Comparison of ENCODE assay signal across 11 cellular contexts in genomic region chr3:136817448-136817847, GRCh38. TPM values are rescaled to one million over a fixed set of nuclear protein-coding genes. Genes with fewer than 3 reads are reported as not detected.
DNase-seq lines count a peak whose midpoint lies in the region; ATAC-seq, FAIRE-seq and TF ChIP-seq lines count a peak whose summit lies in the region.
"Had no signal": no experiment of that assay in that cellular context is flagged by ENCODE, and none has a peak within 500 bp of the region (broad histone marks: within the 10 kb centered on the region; RNA-seq: fewer than 3 reads in every experiment).

No MANE protein-coding gene starts in this region.

- TF ChIP-seq EP300 in A549 (IDR thresholded peaks at IDR 0.05) = no peak

- no peak overlapping the region for H3K4ac ChIP-seq in mesenchymal stem cell (ENCODE audit: low read depth in 1 of 2, low read length in 2 of 2)

- H3K14ac ChIP-seq in mesenchymal stem cell (ENCODE audit: low read length in 2 of 2) = no peak overlapping the region

- POLR2A ChIA-PET in A549 (lab: Yijun Ruan, JAX) = interaction anchor here (1.5 kb wide), 1 partner anchor 65 kb away, joined by 3 read pairs; the partner anchor contains the start of gene STAG1

- DNase-seq in A549 (ENCODE audit: low read depth in 1 of 2, low spot score in 1 of 2) (no peak), GM23248 (peak; percentile 49), bronchial epithelial cell (ENCODE audit: low read depth) (peak; percentile 35), mesenchymal stem cell (peak; percentile 80), NCI-H226 (no peak), HuH-7 (ENCODE audit: low spot score) (no peak)
- DNase-seq in activated CD8-positive, alpha-beta memory T cell treated with anti-CD3 and anti-CD28 coated beads, Interleukin-2, amount 50 U/mL, for 48 hours = no peak
- DNase-seq: NCI-H2081 treated with DMSO at 0.1 percent for 48 hours had no signal

- H3K27me3 ChIP-seq in GM23248 (replicated peaks; ENCODE audit: insufficient read depth) = no peaks in the 10 kb centered on the region
- H3K27me3 ChIP-seq in bronchial epithelial cell (ENCODE audit: control insufficient read depth, insufficient read depth, low read length) = no peaks in the 10 kb centered on the region
- H3K27me3 ChIP-seq in mesenchymal stem cell (ENCODE audit: control insufficient read depth in 1 of 2, insufficient read depth in 1 of 2, low read length in 2 of 2) = no peaks in the 10 kb centered on the region
- H3K27me3 ChIP-seq: BE2C had no signal

- FAIRE-seq in A549 (lab: Jason Lieb, UNC) (no peak), bronchial epithelial cell (lab: Jason Lieb, UNC) (no peak)

- no peak overlapping the region for H2BK120ac ChIP-seq in mesenchymal stem cell (ENCODE audit: low read depth, low read length)

- no peak overlapping the region for H3K9ac ChIP-seq in GM23248
- H3K9ac ChIP-seq in mesenchymal stem cell (ENCODE audit: low read length) = no peak overlapping the region

- no peaks in the 10 kb centered on the region for H4K20me1 ChIP-seq in GM23248 (ENCODE audit: insufficient read depth)

- TF ChIP-seq CTCF in A549 (IDR thresholded peaks at IDR 0.05) (no peak), bronchial epithelial cell (IDR thresholded peaks at IDR 0.05; ENCODE audit: insufficient read depth, low read length, severe bottlenecking) (no peak)

- H3K79me2 ChIP-seq in GM23248 (ENCODE audit: insufficient read depth) = peaks cover 21% of the 10 kb centered on the region

- in situ Hi-C loops in GM23248 (cut with MboI) = no loop called here

- H2BK15ac ChIP-seq in mesenchymal stem cell (ENCODE audit: low read depth, poor library complexity, severe bottlenecking) = no peak overlapping the region

- TF ChIP-seq RAD21 in A549 (conservative IDR thresholded peaks at IDR 0.05 in 1 of 2, IDR thresholded peaks at IDR 0.05 in 1 of 2) = no peak

- CTCF ChIA-PET in A549 (lab: Yijun Ruan, JAX) = interaction anchor here (1.1 kb wide), 1 partner anchor 31 kb away, joined by 3 read pairs; no protein-coding TSS in a partner anchor

- H3K9me2 ChIP-seq in GM23248 (ENCODE audit: insufficient read depth) = no peaks in the 10 kb centered on the region

- H3K4me2 ChIP-seq in A549 (no peak overlapping the region; the same call in 2 of the 3 replicates), GM23248 (ENCODE audit: unreplicated experiment) (no peak overlapping the region), mesenchymal stem cell (ENCODE audit: low read length, poor library complexity, severe bottlenecking) (no peak overlapping the region)

- no peak overlapping the region for H3K23ac ChIP-seq in mesenchymal stem cell (ENCODE audit: low read length in 2 of 2)

- no peak overlapping the region for H2AK5ac ChIP-seq in mesenchymal stem cell (ENCODE audit: low read length, severe bottlenecking)

- H2BK12ac ChIP-seq in mesenchymal stem cell (ENCODE audit: low read length in 2 of 2) = no peak overlapping the region

- H2BK5ac ChIP-seq in mesenchymal stem cell (ENCODE audit: low read depth, low read length, poor library complexity, severe bottlenecking) = no peak overlapping the region

- no peak overlapping the region for H3K4me3 ChIP-seq in A549
- H3K4me3 ChIP-seq in GM23248 = no peak overlapping the region
- no peak overlapping the region for H3K4me3 ChIP-seq in bronchial epithelial cell (ENCODE audit: low read depth, low read length)
- no peak overlapping the region for H3K4me3 ChIP-seq in mesenchymal stem cell (ENCODE audit: insufficient read depth in 1 of 2, low read depth in 1 of 2, low read length in 2 of 2)

- peak overlapping the region; percentile 8 to 98; a peak in 3 of 6 replicates for H3K27ac ChIP-seq in A549
- H3K27ac ChIP-seq in GM23248 = no peak overlapping the region
- H3K27ac ChIP-seq in mesenchymal stem cell (ENCODE audit: low read length, poor library complexity, severe bottlenecking) = no peak overlapping the region
- H3K27ac ChIP-seq: tibial artery had no signal

- WGBS in A549 (ENCODE audit: missing lambda C conversion rate) = 62% methylated on average over 1 of the region's 1 CpG
- WGBS in GM23248 (ENCODE audit: low coverage in 1 of 2, low lambda C conversion rate in 2 of 2, missing lambda C conversion rate in 2 of 2), 2 experiments = 11 to 23% methylated on average over 1 of the region's 1 CpG
- WGBS in mesenchymal stem cell = 25% methylated on average over 1 of the region's 1 CpG

- TF ChIP-seq POLR2A in A549 (IDR thresholded peaks at IDR 0.05; ENCODE audit: low read length) = no peak

- peaks cover 12% of the 10 kb centered on the region; the same call in 1 of the 2 replicates for H3F3A ChIP-seq in GM23248 (ENCODE audit: insufficient read depth)

- no peak overlapping the region for H4K8ac ChIP-seq in mesenchymal stem cell (ENCODE audit: low read length)

- H3K9me3 ChIP-seq in A549 (no peaks in the 10 kb centered on the region), GM23248 (ENCODE audit: low read depth) (no peaks in the 10 kb centered on the region), mesenchymal stem cell (ENCODE audit: control insufficient read depth, low read length) (no peaks in the 10 kb centered on the region)
- H3K9me3 ChIP-seq: BE2C, tibial artery had no signal

- no peaks in the 10 kb centered on the region for H3K36me3 ChIP-seq in GM23248 (ENCODE audit: low read depth)
- no peaks in the 10 kb centered on the region for H3K36me3 ChIP-seq in bronchial epithelial cell (ENCODE audit: control insufficient read depth, insufficient read depth, low read length)
- H3K36me3 ChIP-seq in mesenchymal stem cell (ENCODE audit: control insufficient read depth in 1 of 2, insufficient read depth in 2 of 2, low read depth in 1 of 2, low read length in 2 of 2) = no peaks in the 10 kb centered on the region
- H3K36me3 ChIP-seq: tibial artery had no signal

- H3K4me1 ChIP-seq in A549 (peaks cover 14% of the 10 kb centered on the region; the same call in 2 of the 3 replicates), GM23248 (ENCODE audit: insufficient read depth) (0 out of 2 replicates have a peak, but pooled peaks cover 3% of the 10 kb centered on the region), mesenchymal stem cell (ENCODE audit: control insufficient read depth, insufficient read depth, low read depth, low read length) (peaks cover 13% of the 10 kb centered on the region)

- H4K91ac ChIP-seq in mesenchymal stem cell (ENCODE audit: low read length) = no peak overlapping the region

- peaks cover 1% of the 10 kb centered on the region for H3K79me1 ChIP-seq in mesenchymal stem cell (replicated peaks; ENCODE audit: low read length, poor library complexity, severe bottlenecking)

- H2AFZ ChIP-seq in GM23248 (no peak overlapping the region), mesenchymal stem cell (ENCODE audit: low read depth, low read length) (no peak overlapping the region)

- ATAC-seq in A549 (no peak), GM19023 (IDR thresholded peaks at IDR 0.05; ENCODE audit: unreplicated experiment) (no peak)

- H3K18ac ChIP-seq in mesenchymal stem cell (ENCODE audit: low read depth in 1 of 2, low read length in 2 of 2) = no peak overlapping the region

TF ChIP-seq in A549, 52 proteins besides CTCF, POLR2A, EP300 and RAD21:
- TF ChIP-seq TP53 (CRISPR knock-in tag; IDR thresholded peaks at IDR 0.05) (no peak), MAFK (IDR thresholded peaks at IDR 0.05; ENCODE audit: partially characterized antibody) (peak; percentile 79), RFX5 (IDR thresholded peaks at IDR 0.05) (no peak), HDAC2 (IDR thresholded peaks at IDR 0.05) (no peak), ELK1 (IDR thresholded peaks at IDR 0.05; ENCODE audit: low read depth, low read length) (no peak)

RNA-seq across cellular contexts. Expression of gene SLC35G2, which starts 1.5 kb away (rescaled TPM):
- 30.0 and 34.8 TPM in 2 replicates for polyA plus RNA-seq in A549 (2011; rRNA removed)
- polyA plus RNA-seq in A549 (2012; cell fraction: cytosol; rRNA removed) = 6.2 and 6.8 TPM in 2 replicates
- polyA plus RNA-seq in A549 (2012; cell fraction: nucleus; rRNA removed) = 6.5 and 10.4 TPM in 2 replicates
- polyA plus RNA-seq in A549 (2017; fragmentation: RNase III; extraction: RNeasy Plus Mini Kit Qiagen cat#74134 plus additional on column Dnase treatment) = 15.0 to 17.2 TPM (median 16.5 TPM) in 3 replicates
- polyA minus RNA-seq in A549 (2011; rRNA and poly(A)+ RNA removed) = 6.3 and 6.5 TPM in 2 replicates
- total RNA-seq in GM23248 (2014; rRNA removed; shearing (Covaris generic)) = 9.4 and 11.6 TPM in 2 replicates
- polyA plus RNA-seq in GM23248 (2016; fragmentation: Nextera tagmentation; extraction: Ambion mirVana) = 10.8 and 12.5 TPM in 2 replicates
- total RNA-seq in bronchial epithelial cell = 2.1 and 2.9 TPM in 2 replicates
- 7.1 TPM for polyA plus RNA-seq in mesenchymal stem cell (2013, experiment 1 of 2)
- 7.6 TPM for polyA plus RNA-seq in mesenchymal stem cell (2013, experiment 2 of 2)

RNA-seq across cellular contexts. Expression of gene NCK1, which starts 44.6 kb away (rescaled TPM):
- 47.9 and 60.8 TPM in 2 replicates for polyA plus RNA-seq in A549 (2011; rRNA removed)
- 13.0 and 15.8 TPM in 2 replicates for polyA plus RNA-seq in A549 (2012; cell fraction: cytosol; rRNA removed)
- 3.7 and 7.2 TPM in 2 replicates for polyA plus RNA-seq in A549 (2012; cell fraction: nucleus; rRNA removed)
- polyA plus RNA-seq in A549 (2017; fragmentation: RNase III; extraction: RNeasy Plus Mini Kit Qiagen cat#74134 plus additional on column Dnase treatment) = 30.2 to 33.5 TPM (median 31.2 TPM) in 3 replicates
- 14.8 and 17.3 TPM in 2 replicates for polyA minus RNA-seq in A549 (2011; rRNA and poly(A)+ RNA removed)
- total RNA-seq in GM23248 (2014; rRNA removed; shearing (Covaris generic)) = 42.4 and 42.6 TPM in 2 replicates
- 38.4 and 43.2 TPM in 2 replicates for polyA plus RNA-seq in GM23248 (2016; fragmentation: Nextera tagmentation; extraction: Ambion mirVana)
- 74.4 and 81.6 TPM in 2 replicates for total RNA-seq in bronchial epithelial cell
- polyA plus RNA-seq in mesenchymal stem cell (2013, experiment 1 of 2) = 48.0 TPM
- 47.2 TPM for polyA plus RNA-seq in mesenchymal stem cell (2013, experiment 2 of 2)

Comparison
In these comparisons a context has a peak if more than half of its experiments do, and no peak if none do; other contexts are left out.
1. DNase-seq: peak in GM23248 (single experiment), bronchial epithelial cell (single experiment) and mesenchymal stem cell (single experiment); none in A549 (0 of 2), activated CD8-positive, alpha-beta memory T cell treated with anti-CD3 and anti-CD28 coated beads, Interleukin-2, amount 50 U/mL, for 48 hours (single experiment), NCI-H226 (single experiment) and HuH-7 (single experiment).
2. H3K27ac ChIP-seq: peak in A549 (2 of 2); none in GM23248 (single experiment) and mesenchymal stem cell (single experiment).